Comparison of ENCODE assay signal across 33 cellular contexts in the genomic region with DNA sequence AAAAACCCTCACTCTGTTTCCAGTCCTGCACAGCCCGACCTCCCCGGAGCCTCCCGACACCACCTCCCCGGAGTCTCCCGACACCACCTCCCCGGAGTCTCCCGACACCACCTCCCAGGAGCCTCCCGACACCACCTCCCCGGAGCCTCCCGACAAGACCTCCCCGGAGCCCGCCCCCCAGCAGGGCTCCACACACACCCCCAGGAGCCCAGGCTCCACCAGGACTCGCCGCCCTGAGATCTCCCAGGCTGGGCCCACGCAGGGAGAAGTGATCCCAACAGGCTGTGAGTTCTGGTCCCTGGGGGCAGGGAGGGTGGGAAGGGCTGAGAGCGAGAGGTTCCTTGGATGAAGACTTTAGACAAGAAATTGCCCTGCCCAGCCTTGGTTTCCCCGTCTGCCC. TPM values are rescaled to one million over a fixed set of nuclear protein-coding genes. Genes with fewer than 3 reads are reported as not detected.
"Had no signal": no experiment of that assay in that cellular context is flagged by ENCODE, and none has a peak within 500 bp of the region (broad histone marks: within the 10 kb centered on the region; RNA-seq: fewer than 3 reads in every experiment).

No MANE protein-coding gene starts in this region.

- H3K36me3 ChIP-seq: ascending aorta, cardiac muscle cell had no signal

- H3K27ac ChIP-seq: ascending aorta, cardiac muscle cell, KMS-11, VCaP had no signal

- DNase-seq: activated B cell treated with CpG ODN at 0.5 μM for 24 hours; activated CD4-positive, alpha-beta memory T cell treated with anti-CD3 and anti-CD28 coated beads for 36 hours; activated CD4-positive, alpha-beta T cell treated with anti-CD3 and anti-CD28 coated beads for 4 hours; activated CD4-positive, alpha-beta T cell treated with anti-CD3 and anti-CD28 coated beads, Interleukin-2, amount 50 U/mL, for 1 hour; activated CD4-positive, CD25-positive, alpha-beta regulatory T cell treated with anti-CD3 and anti-CD28 coated beads, Interleukin-2, amount 50 U/mL, for 72 hours; activated CD8-positive, alpha-beta memory T cell treated with anti-CD3 and anti-CD28 coated beads, Interleukin-2, amount 50 U/mL, for 48 hours; activated effector memory CD4-positive, alpha-beta T cell treated with anti-CD3 and anti-CD28 coated beads, Interleukin-2, amount 50 U/mL, for 16 hours; activated naive CD4-positive, alpha-beta T cell; activated naive CD8-positive, alpha-beta T cell treated with anti-CD3 and anti-CD28 coated beads, Interleukin-2, amount 10 ng/mL, durations not matched to agents 7 days and 5 days; activated T-cell treated with anti-CD3 and anti-CD28 coated beads, Interleukin-2, amount 50 U/mL, for 1 hour; activated T-cell treated with anti-CD3 and anti-CD28 coated beads, Interleukin-2, amount 50 U/mL, for 72 hours; amygdala; MM.1S; MV-4-11; NCI-H1092; NCI-H1436 treated with DMSO at 0.1 percent for 48 hours; NCI-H1694 treated with DMSO at 0.1 percent for 48 hours; NCI-H2029; NCI-H510A; NCI-H526; NCI-H748 treated with DMSO at 0.1 percent for 48 hours; NK-92 treated with Interleukin-12 subunit alpha and Interleukin-12 subunit beta, amount 100 ng/mL, for 24 hours; Right ventricle myocardium superior; SW 1271; T-helper 1 cell; T-helper 2 cell; T-helper 9 cell had no signal

- H3K4me3 ChIP-seq: ascending aorta, cardiac muscle cell had no signal

- H3K9me3 ChIP-seq: ascending aorta had no signal

RNA-seq across cellular contexts. Expression of gene MADCAM1, which starts 5.4 kb away (rescaled TPM):
- total RNA-seq: ascending aorta had no signal

RNA-seq across cellular contexts. Expression of gene SHC2, which starts 40.8 kb away (rescaled TPM):
- total RNA-seq: activated B cell treated with CpG ODN at 0.5 μM for 24 hours had no signal

RNA-seq across cellular contexts. Expression of gene GZMM, which starts 42.2 kb away (rescaled TPM):
- total RNA-seq: activated B cell treated with CpG ODN at 0.5 μM for 24 hours, ascending aorta, cardiac muscle cell, LHCN-M2, OCI-LY7 had no signal
